Comparison of ENCODE assay signal across 8 cellular contexts in the genomic region with DNA sequence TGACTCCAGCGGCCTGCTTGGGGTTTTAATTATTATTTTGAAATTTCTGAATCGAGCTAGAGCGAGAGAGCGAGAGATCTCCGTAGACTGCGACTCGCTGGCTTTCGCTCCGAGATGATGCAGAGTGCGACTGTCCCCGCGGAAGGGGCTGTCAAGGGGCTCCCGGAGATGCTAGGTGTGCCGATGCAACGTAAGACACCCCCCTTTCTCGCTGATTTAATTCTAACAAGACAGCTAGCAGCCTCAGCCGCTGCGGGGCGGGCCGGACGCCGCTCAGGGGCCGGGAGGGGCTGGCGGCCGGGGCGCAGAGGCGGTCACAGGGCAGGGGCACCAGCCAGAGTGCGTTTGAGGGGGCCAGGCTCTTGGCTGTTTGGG. TPM values are rescaled to one million over a fixed set of nuclear protein-coding genes. Genes with fewer than 3 reads are reported as not detected.
A peak's percentile ranks its signal among the peaks of the same experiment; 100 is the strongest.
DNase-seq lines count a peak whose midpoint lies in the region; ATAC-seq and TF ChIP-seq lines count a peak whose summit lies in the region.

No MANE protein-coding gene starts in this region.

- peak; percentile 40 for DNase-seq in SIG-M5 treated with dmso at 0.1 percent for 504 hours (lab: John Stamatoyannopoulos, UW; ENCODE audit: unreplicated experiment)
- no peak for DNase-seq in SIG-M5 (lab: John Stamatoyannopoulos, UW)
- no peak for DNase-seq in T-helper 2 cell treated with Interferon-gamma antibody and Interleukin-4, amounts not matched to agents 5 μg/mL and 100 μg/mL, for 36 hours (ENCODE audit: low spot score)
- no peak for DNase-seq in glutamatergic neuron
- DNase-seq in mesenteric fat pad (ENCODE audit: low spot score) = no peak

- H3K27ac Mint-ChIP-seq in T-helper 2 cell treated with Interferon-gamma antibody and Interleukin-4, amounts not matched to agents 5 μg/mL and 100 μg/mL, for 36 hours = no peak overlapping the region
- H3K27ac Mint-ChIP-seq in glutamatergic neuron (ENCODE audit: unreplicated experiment) = no peak overlapping the region
- no peak overlapping the region for H3K27ac Mint-ChIP-seq in stimulated activated memory B cell treated with anti-CD40 and anti-IgM and Interleukin-4, amounts not matched to agents 10 μg/mL and 1 μg/mL and 100 μg/mL, for 72 hours

- peak overlapping the region; percentile 73 for H3K4me3 Mint-ChIP-seq in T-helper 2 cell treated with Interferon-gamma antibody and Interleukin-4, amounts not matched to agents 5 μg/mL and 100 μg/mL, for 36 hours
- peak overlapping the region; percentile 70 for H3K4me3 Mint-ChIP-seq in glutamatergic neuron (ENCODE audit: unreplicated experiment)
- H3K4me3 Mint-ChIP-seq in stimulated activated memory B cell treated with anti-CD40 and anti-IgM and Interleukin-4, amounts not matched to agents 10 μg/mL and 1 μg/mL and 100 μg/mL, for 72 hours = peak overlapping the region; percentile 76

- TF ChIP-seq CTCF in glutamatergic neuron (IDR thresholded peaks at IDR 0.05; ENCODE audit: partially characterized antibody, unreplicated experiment) = no peak

- no peaks in the 10 kb centered on the region for H3K9me3 Mint-ChIP-seq in T-helper 2 cell treated with Interferon-gamma antibody and Interleukin-4, amounts not matched to agents 5 μg/mL and 100 μg/mL, for 36 hours
- peaks cover 8% of the 10 kb centered on the region for H3K9me3 Mint-ChIP-seq in glutamatergic neuron (ENCODE audit: unreplicated experiment)
- no peaks in the 10 kb centered on the region for H3K9me3 Mint-ChIP-seq in stimulated activated memory B cell treated with anti-CD40 and anti-IgM and Interleukin-4, amounts not matched to agents 10 μg/mL and 1 μg/mL and 100 μg/mL, for 72 hours

- H3K27me3 Mint-ChIP-seq in T-helper 2 cell treated with Interferon-gamma antibody and Interleukin-4, amounts not matched to agents 5 μg/mL and 100 μg/mL, for 36 hours (ENCODE audit: low read depth) = peaks cover 83% of the 10 kb centered on the region
- peaks cover 21% of the 10 kb centered on the region for H3K27me3 Mint-ChIP-seq in glutamatergic neuron (ENCODE audit: unreplicated experiment)
- H3K27me3 Mint-ChIP-seq in stimulated activated memory B cell treated with anti-CD40 and anti-IgM and Interleukin-4, amounts not matched to agents 10 μg/mL and 1 μg/mL and 100 μg/mL, for 72 hours = peaks cover 78% of the 10 kb centered on the region

- peaks cover 2% of the 10 kb centered on the region for H3K36me3 Mint-ChIP-seq in T-helper 2 cell treated with Interferon-gamma antibody and Interleukin-4, amounts not matched to agents 5 μg/mL and 100 μg/mL, for 36 hours (ENCODE audit: low read depth)
- no peaks in the 10 kb centered on the region for H3K36me3 Mint-ChIP-seq in glutamatergic neuron (ENCODE audit: unreplicated experiment)
- H3K36me3 Mint-ChIP-seq in stimulated activated memory B cell treated with anti-CD40 and anti-IgM and Interleukin-4, amounts not matched to agents 10 μg/mL and 1 μg/mL and 100 μg/mL, for 72 hours = no peaks in the 10 kb centered on the region

- peak; percentile 15 for ATAC-seq in stimulated activated memory B cell treated with anti-CD40 and anti-IgM and Interleukin-4, amounts not matched to agents 10 μg/mL and 1 μg/mL and 100 μg/mL, for 72 hours
- ATAC-seq in HG03039 (IDR thresholded peaks at IDR 0.05; ENCODE audit: unreplicated experiment) (no peak), HG03521 (IDR thresholded peaks at IDR 0.05; ENCODE audit: unreplicated experiment) (no peak)

- H3K4me1 Mint-ChIP-seq in T-helper 2 cell treated with Interferon-gamma antibody and Interleukin-4, amounts not matched to agents 5 μg/mL and 100 μg/mL, for 36 hours (ENCODE audit: low read depth) = peaks cover 9% of the 10 kb centered on the region
- H3K4me1 Mint-ChIP-seq in glutamatergic neuron (ENCODE audit: low read depth, unreplicated experiment) = peaks cover 11% of the 10 kb centered on the region
- H3K4me1 Mint-ChIP-seq in stimulated activated memory B cell treated with anti-CD40 and anti-IgM and Interleukin-4, amounts not matched to agents 10 μg/mL and 1 μg/mL and 100 μg/mL, for 72 hours = peaks cover 43% of the 10 kb centered on the region

RNA-seq across cellular contexts. Expression of a gene that starts 0.3 kb away (rescaled TPM):
- total RNA-seq in glutamatergic neuron (ENCODE audit: unreplicated experiment) (2.1 TPM), mesenteric fat pad (0.06 TPM)
